Comparison of ENCODE assay signal across 9 cellular contexts in genomic region chr1:51290489-51290847, GRCh38. TPM values are rescaled to one million over a fixed set of nuclear protein-coding genes. Genes with fewer than 3 reads are reported as not detected.
"Had no signal": no experiment of that assay in that cellular context is flagged by ENCODE, and none has a peak within 500 bp of the region (broad histone marks: within the 10 kb centered on the region; RNA-seq: fewer than 3 reads in every experiment).

No MANE protein-coding gene starts in this region.

- H3K36me3 ChIP-seq: HAP-1 had no signal

- DNase-seq: H7, HFFc6, KG1 had no signal

- H2AFZ ChIP-seq: GM23338 had no signal

- H3K4me3 ChIP-seq: GM23338, HAP-1 had no signal

- H3K27ac ChIP-seq: HL-60 had no signal

- ATAC-seq: GM23338, HCT116 had no signal

- H3K9me3 ChIP-seq: HAP-1 had no signal

- H3K4me2 ChIP-seq: GM23338 had no signal

RNA-seq across cellular contexts. Expression of gene TTC39A, which starts 39.9 kb away (rescaled TPM):
- total RNA-seq: HT1080 had no signal
- polyA plus RNA-seq: IgD-negative memory B cell had no signal
